In genomic region chr1:152111515-152111968, GRCh38 we compare ENCODE assay signal across 1 cellular context.
TF ChIP-seq lines count a peak whose summit lies in the region.

No MANE protein-coding gene starts in this region.

TF ChIP-seq in IMR-90, 13 proteins besides CTCF, POLR2A, EP300 and RAD21 (continued from another document):
- TF ChIP-seq ELK1 (IDR thresholded peaks at IDR 0.05; ENCODE audit: borderline replicate concordance, low read depth, low read length) (no peak), RCOR1 (IDR thresholded peaks at IDR 0.05; ENCODE audit: insufficient replicate concordance, low read length) (no peak), BHLHE40 (IDR thresholded peaks at IDR 0.05; ENCODE audit: low read depth, low read length) (no peak), FOS (IDR thresholded peaks at IDR 0.05; ENCODE audit: low read depth, low read length) (no peak), CHD1 (IDR thresholded peaks at IDR 0.05; ENCODE audit: low read depth, low read length) (no peak), RFX5 (IDR thresholded peaks at IDR 0.05; ENCODE audit: low read depth, low read length) (no peak)
- TF ChIP-seq, protein P1, sequence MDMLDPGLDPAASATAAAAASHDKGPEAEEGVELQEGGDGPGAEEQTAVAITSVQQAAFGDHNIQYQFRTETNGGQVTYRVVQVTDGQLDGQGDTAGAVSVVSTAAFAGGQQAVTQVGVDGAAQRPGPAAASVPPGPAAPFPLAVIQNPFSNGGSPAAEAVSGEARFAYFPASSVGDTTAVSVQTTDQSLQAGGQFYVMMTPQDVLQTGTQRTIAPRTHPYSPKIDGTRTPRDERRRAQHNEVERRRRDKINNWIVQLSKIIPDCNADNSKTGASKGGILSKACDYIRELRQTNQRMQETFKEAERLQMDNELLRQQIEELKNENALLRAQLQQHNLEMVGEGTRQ (IDR thresholded peaks at IDR 0.05; ENCODE audit: low read depth, low read length), result no peak
